In the genomic region with DNA sequence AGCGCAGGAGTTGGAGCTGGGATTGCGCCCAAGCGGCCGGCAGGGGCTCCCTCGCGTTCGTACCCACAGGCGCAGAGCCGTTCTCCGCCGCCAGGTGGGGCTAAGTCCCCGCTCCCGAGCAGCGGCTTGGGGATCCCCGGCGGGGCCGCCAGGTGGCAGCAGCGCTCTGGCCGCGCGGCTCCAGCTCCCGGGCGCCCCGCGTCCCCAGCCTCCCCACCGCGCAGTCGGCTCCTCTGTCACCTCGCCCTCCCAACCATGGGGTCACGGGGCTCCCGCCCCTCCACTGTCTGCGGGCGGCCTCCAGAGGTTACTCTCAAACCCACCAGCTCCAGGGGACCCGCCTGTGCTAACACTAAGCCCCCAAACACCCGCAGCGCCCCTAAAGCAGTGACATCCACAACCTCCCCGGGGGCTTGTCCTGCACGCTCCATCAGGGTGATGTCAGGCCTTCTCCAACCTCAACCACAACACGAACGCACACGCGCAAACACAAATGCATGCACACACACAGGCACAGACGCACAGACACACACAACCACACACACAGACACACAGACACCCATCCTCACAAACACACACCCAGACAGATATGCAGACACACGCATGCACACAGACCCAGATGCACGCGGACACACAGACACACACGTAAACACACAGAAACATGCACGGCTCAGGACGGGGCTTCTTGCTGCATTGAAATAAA, we compare ENCODE assay signal across 8 cellular contexts. TPM values are rescaled to one million over a fixed set of nuclear protein-coding genes. Genes with fewer than 3 reads are reported as not detected.
DNase-seq lines count a peak whose midpoint lies in the region; ATAC-seq and TF ChIP-seq lines count a peak whose summit lies in the region.

No MANE protein-coding gene starts in this region.

- CTCF ChIA-PET in activated CD4-positive, alpha-beta memory T cell treated with anti-CD3 and anti-CD28 coated beads for 36 hours (lab: Charles Lee) = interaction anchor here (0.6 to 4.7 kb wide), 91 partner anchors 9 to 935 kb away, joined by 3 to 106 read pairs (median 4); a partner anchor contains a TSS

- H3K27me3 Mint-ChIP-seq in activated CD4-positive, alpha-beta memory T cell treated with anti-CD3 and anti-CD28 coated beads for 36 hours = peaks cover 14% of the 10 kb centered on the region

- peak; percentile 90 for ATAC-seq in GM18867 (IDR thresholded peaks at IDR 0.05; ENCODE audit: unreplicated experiment)
- ATAC-seq in HG03354 (IDR thresholded peaks at IDR 0.05; ENCODE audit: poor library complexity, severe bottlenecking, unreplicated experiment) = peak; percentile 87

- POLR2A ChIA-PET in activated CD4-positive, alpha-beta memory T cell treated with anti-CD3 and anti-CD28 coated beads for 36 hours (lab: Charles Lee) = interaction anchor here (1.0 kb wide), 1 partner anchor 16 kb away, joined by 3 read pairs; no protein-coding TSS in a partner anchor

- H3K4me3 ChIP-seq in dorsolateral prefrontal cortex = peak overlapping the region in 53 of 59 donors; percentile 14 to 60 (median 45)

- H3K27me3 ChIP-seq in dorsolateral prefrontal cortex = peaks cover 0 to 24% (median 0%) of the 10 kb centered on the region in 45 donors

- no peaks in the 10 kb centered on the region for H3K9me3 Mint-ChIP-seq in activated CD4-positive, alpha-beta memory T cell treated with anti-CD3 and anti-CD28 coated beads for 36 hours

- H3K27ac Mint-ChIP-seq in activated CD4-positive, alpha-beta memory T cell treated with anti-CD3 and anti-CD28 coated beads for 36 hours = no peak overlapping the region

- no peaks in the 10 kb centered on the region for H3K36me3 Mint-ChIP-seq in activated CD4-positive, alpha-beta memory T cell treated with anti-CD3 and anti-CD28 coated beads for 36 hours

- intact Hi-C loops in activated CD4-positive, alpha-beta memory T cell treated with anti-CD3 and anti-CD28 coated beads for 36 hours (cut with micrococcal nuclease) = loop anchor here (1.0 to 2.0 kb wide), 3 partner anchors 221 to 367 kb away; no protein-coding TSS in a partner anchor
- intact Hi-C loops in dorsolateral prefrontal cortex (cut with DNase I) = loop anchor here (2.0 to 10.0 kb wide), 6 partner anchors 217 to 636 kb away; no protein-coding TSS in a partner anchor

- no peak overlapping the region for H3K4me3 Mint-ChIP-seq in activated CD4-positive, alpha-beta memory T cell treated with anti-CD3 and anti-CD28 coated beads for 36 hours

- H3K27ac ChIP-seq in dorsolateral prefrontal cortex = no peak overlapping the region

- TF ChIP-seq CTCF in dorsolateral prefrontal cortex (IDR thresholded peaks at IDR 0.05 in 54 of 56, conservative IDR thresholded peaks at IDR 0.05 in 2 of 56; ENCODE audit: low read depth in 1 of 56, partially characterized antibody in 56 of 56) = peak; percentile 91 to 100 (median 100)

- H3K4me1 Mint-ChIP-seq in activated CD4-positive, alpha-beta memory T cell treated with anti-CD3 and anti-CD28 coated beads for 36 hours (ENCODE audit: low read depth) = peaks cover 5% of the 10 kb centered on the region

- DNase-seq in AG08396 (ENCODE audit: low spot score) (peak; percentile 97), NCI-H748 (lab: John Stamatoyannopoulos, UW; ENCODE audit: unreplicated experiment) (peak; percentile 82), dorsolateral prefrontal cortex (peak; percentile 60 to 92 (median 77)), lung microvascular endothelial cell (ENCODE audit: low read depth in 2 of 2) (peak; percentile 76 to 85)
- DNase-seq in activated CD4-positive, alpha-beta memory T cell treated with anti-CD3 and anti-CD28 coated beads for 36 hours = peak; percentile 89
- peak; percentile 47 to 55 for DNase-seq in stimulated activated CD8-positive, alpha-beta memory T cell treated with anti-CD3 and anti-CD28 coated beads, Interleukin-15, amount 100 ng/mL, for 4 hours (ENCODE audit: low read depth in 2 of 2)

RNA-seq across cellular contexts. Expression of a gene that starts 18.4 kb away (rescaled TPM):
- 10 to 100 TPM; 10.2 to 11.8 TPM for total RNA-seq in activated CD4-positive, alpha-beta memory T cell treated with anti-CD3 and anti-CD28 coated beads for 36 hours
- total RNA-seq in dorsolateral prefrontal cortex (10 to 100 TPM; 12.3 to 56.4 (median 26.3) TPM), lung microvascular endothelial cell (16.7 and 21.4 TPM in 2 replicates)
